Comparison of ENCODE assay signal across 8 cellular contexts in the genomic region with DNA sequence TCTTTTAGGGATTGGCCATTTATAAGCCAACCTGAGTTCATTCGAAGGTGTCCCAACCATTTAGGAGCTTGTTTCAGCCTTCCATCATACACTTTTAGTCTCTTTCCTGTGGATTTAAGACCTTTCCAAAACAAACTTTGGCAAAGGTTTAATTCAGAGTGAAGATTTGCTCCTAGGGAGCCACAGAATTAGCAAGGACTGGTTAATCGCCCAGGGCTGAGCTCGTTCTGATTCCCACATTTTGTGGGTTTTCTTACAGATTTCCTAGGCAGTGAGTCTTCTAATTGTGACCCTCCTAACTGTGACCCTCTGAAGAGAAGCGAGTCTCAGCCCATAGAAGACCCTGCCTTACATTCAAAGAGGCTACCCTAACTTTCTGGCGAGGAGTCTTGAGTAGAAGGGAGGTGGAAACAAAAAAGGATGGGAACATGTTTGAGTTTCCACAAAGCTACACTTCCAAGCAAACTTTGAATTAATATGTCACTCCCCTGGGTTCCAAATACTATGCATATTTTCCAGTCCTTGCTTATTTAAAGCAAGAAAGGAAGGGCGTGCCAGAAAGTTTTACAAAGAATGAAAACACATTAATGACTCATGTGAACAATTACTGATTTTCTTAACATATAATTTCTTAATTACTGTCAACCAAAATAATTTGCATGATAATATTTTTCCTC.
DNase-seq lines count a peak whose midpoint lies in the region; ATAC-seq and TF ChIP-seq lines count a peak whose summit lies in the region.

No MANE protein-coding gene starts in this region.

- H3K4me3 ChIP-seq in left ventricle myocardium inferior (no peak overlapping the region), mesenchymal stem cell (ENCODE audit: insufficient read depth in 1 of 2, low read depth in 1 of 2, low read length in 2 of 2) (peak overlapping the region in 1 of 2 experiments; percentile 37), uterus (no peak overlapping the region)

- no peaks in the 10 kb centered on the region for H3K27me3 ChIP-seq in left ventricle myocardium inferior (ENCODE audit: low read depth)
- no peaks in the 10 kb centered on the region for H3K27me3 ChIP-seq in mesenchymal stem cell (ENCODE audit: control insufficient read depth in 1 of 2, insufficient read depth in 1 of 2, low read length in 2 of 2)
- no peaks in the 10 kb centered on the region for H3K27me3 ChIP-seq in uterus

- H3K4me2 ChIP-seq in mesenchymal stem cell (ENCODE audit: low read length, poor library complexity, severe bottlenecking): no peak overlapping the region

- H2BK15ac ChIP-seq in mesenchymal stem cell (ENCODE audit: low read depth, poor library complexity, severe bottlenecking): no peak overlapping the region

- H3K9ac ChIP-seq in mesenchymal stem cell (ENCODE audit: low read length): peak overlapping the region; percentile 79

- no peak overlapping the region for H2BK12ac ChIP-seq in mesenchymal stem cell (ENCODE audit: low read length in 2 of 2)

- no peak overlapping the region for H2AFZ ChIP-seq in mesenchymal stem cell (ENCODE audit: low read depth, low read length)

- H4K8ac ChIP-seq in mesenchymal stem cell (ENCODE audit: low read length): no peak overlapping the region

- H3K14ac ChIP-seq in mesenchymal stem cell (ENCODE audit: low read length in 2 of 2): no peak overlapping the region

- H3K27ac ChIP-seq in left ventricle myocardium inferior (replicated peaks) (peak overlapping the region; percentile 76), mesenchymal stem cell (ENCODE audit: low read length, poor library complexity, severe bottlenecking) (peak overlapping the region; percentile 32), uterus (peak overlapping the region; percentile 70 to 89)

- WGBS in mesenchymal stem cell: 59% methylated on average over 3 of the region's 6 CpGs

- no peak overlapping the region for H2BK120ac ChIP-seq in mesenchymal stem cell (ENCODE audit: low read depth, low read length)

- H3K18ac ChIP-seq in mesenchymal stem cell (ENCODE audit: low read depth in 1 of 2, low read length in 2 of 2): no peak overlapping the region

- H4K91ac ChIP-seq in mesenchymal stem cell (ENCODE audit: low read length): no peak overlapping the region

- H3K4ac ChIP-seq in mesenchymal stem cell (ENCODE audit: low read depth in 1 of 2, low read length in 2 of 2): peak overlapping the region in 1 of 2 experiments; percentile 17

- H3K36me3 ChIP-seq in left ventricle myocardium inferior (no peaks in the 10 kb centered on the region), mesenchymal stem cell (ENCODE audit: control insufficient read depth in 1 of 2, insufficient read depth in 2 of 2, low read depth in 1 of 2, low read length in 2 of 2) (peaks cover 2 to 3% of the 10 kb centered on the region in 2 experiments), uterus (no peaks in the 10 kb centered on the region)

- no peak for TF ChIP-seq POLR2A in uterus (IDR thresholded peaks at IDR 0.05)

- H2BK5ac ChIP-seq in mesenchymal stem cell (ENCODE audit: low read depth, low read length, poor library complexity, severe bottlenecking): no peak overlapping the region

- intact Hi-C loops in left ventricle myocardium inferior (cut with micrococcal nuclease): no loop called here
- intact Hi-C loops in left cardiac atrium (cut with DNase I): no loop called here
- intact Hi-C loops in uterus (cut with DNase I; ENCODE audit: low total_unique reads): loop anchor here (10.0 kb wide), 1 partner anchor 115 kb away; a partner anchor contains a TSS

- ATAC-seq in left cardiac atrium (no peak), HG02884 (IDR thresholded peaks at IDR 0.05; ENCODE audit: unreplicated experiment) (no peak)

- no peaks in the 10 kb centered on the region for H3K9me3 ChIP-seq in left ventricle myocardium inferior (replicated peaks)
- peaks cover 8% of the 10 kb centered on the region for H3K9me3 ChIP-seq in mesenchymal stem cell (ENCODE audit: control insufficient read depth, low read length)
- H3K9me3 ChIP-seq in uterus: no peaks in the 10 kb centered on the region

- peaks cover 57% of the 10 kb centered on the region for H3K4me1 ChIP-seq in left ventricle myocardium inferior
- peaks cover 3% of the 10 kb centered on the region for H3K4me1 ChIP-seq in mesenchymal stem cell (ENCODE audit: control insufficient read depth, insufficient read depth, low read depth, low read length)
- peaks cover 0 to 10% of the 10 kb centered on the region in 2 donors for H3K4me1 ChIP-seq in uterus

- peak overlapping the region; percentile 61 for H2AK5ac ChIP-seq in mesenchymal stem cell (ENCODE audit: low read length, severe bottlenecking)

- TF ChIP-seq CTCF in left ventricle myocardium inferior (IDR thresholded peaks at IDR 0.05; ENCODE audit: borderline replicate concordance): no peak
- TF ChIP-seq CTCF in uterus (IDR thresholded peaks at IDR 0.05): no peak

- no peak overlapping the region for H3K23ac ChIP-seq in mesenchymal stem cell (ENCODE audit: low read length in 2 of 2)

- DNase-seq in left ventricle myocardium inferior: no peak
- DNase-seq in left cardiac atrium: no peak
- peak; percentile 72 for DNase-seq in astrocyte of the hippocampus (ENCODE audit: low read depth, low spot score)
- no peak for DNase-seq in mesenchymal stem cell
- no peak for DNase-seq in uterus
- no peak for DNase-seq in SHP77 treated with DMSO at 0.1 percent for 48 hours (lab: John Stamatoyannopoulos, UW)
- DNase-seq in medulla oblongata (ENCODE audit: extremely low spot score): no peak

- H3K79me1 ChIP-seq in mesenchymal stem cell (replicated peaks; ENCODE audit: low read length, poor library complexity, severe bottlenecking): peaks cover 19% of the 10 kb centered on the region
